ENCODE assay signal across 35 cellular contexts in genomic region chr10:85421421-85421820, GRCh38.
"Had no signal": no experiment of that assay in that cellular context is flagged by ENCODE, and none has a peak within 500 bp of the region (broad histone marks: within the 10 kb centered on the region; RNA-seq: fewer than 3 reads in every experiment).

No MANE protein-coding gene starts in this region.

- H3K36me3 Mint-ChIP-seq: activated CD4-positive, alpha-beta memory T cell treated with anti-CD3 and anti-CD28 coated beads for 36 hours; activated naive CD4-positive, alpha-beta T cell treated with anti-CD3 and anti-CD28 coated beads, Interleukin-2, amount 10 ng/mL, durations not matched to agents 7 days and 5 days; activated naive CD4-positive, alpha-beta T cell treated with anti-CD3 and anti-CD28 coated beads, Interleukin-2, amount 50 U/mL, for 24 hours; activated naive CD8-positive, alpha-beta T cell; activated naive CD8-positive, alpha-beta T cell treated with anti-CD3 and anti-CD28 coated beads, Interleukin-2, amount 10 ng/mL, durations not matched to agents 7 days and 5 days had no signal

- ATAC-seq: activated CD8-positive, alpha-beta T cell treated with anti-CD3 and anti-CD28 coated beads for 36 hours; activated naive CD8-positive, alpha-beta T cell treated with anti-CD3 and anti-CD28 coated beads, Interleukin-2, amount 50 U/mL, for 24 hours; activated T-cell treated with anti-CD3 and anti-CD28 coated beads, Interleukin-2, amount 50 U/mL, for 4 hours; activated T-cell treated with anti-CD3 and anti-CD28 coated beads, Interleukin-2, amount 50 U/mL, for 72 hours; activated T-helper 17 cell treated with anti-CD3 and anti-CD28 coated beads, Interleukin-2, amount 50 U/mL, for 72 hours; body of pancreas had no signal

- H3K27ac ChIP-seq: body of pancreas, brain microvascular endothelial cell, breast epithelium, VCaP had no signal

- H3K4me1 Mint-ChIP-seq: activated B cell treated with CpG ODN at 0.5 μM for 24 hours; activated CD4-positive, alpha-beta T cell treated with anti-CD3 and anti-CD28 coated beads, Interleukin-2, amount 10 ng/mL, durations not matched to agents 24 days and 14 days; activated naive CD4-positive, alpha-beta T cell treated with anti-CD3 and anti-CD28 coated beads, Interleukin-2, amount 10 ng/mL, durations not matched to agents 7 days and 5 days; activated naive CD4-positive, alpha-beta T cell treated with anti-CD3 and anti-CD28 coated beads, Interleukin-2, amount 50 U/mL, for 24 hours; activated naive CD8-positive, alpha-beta T cell treated with anti-CD3 and anti-CD28 coated beads, Interleukin-2, amount 10 ng/mL, durations not matched to agents 7 days and 5 days; activated naive CD8-positive, alpha-beta T cell treated with anti-CD3 and anti-CD28 coated beads, Interleukin-2, amount 50 U/mL, for 24 hours; activated T-helper 17 cell treated with anti-CD3 and anti-CD28 coated beads, Interleukin-2, amount 50 U/mL, for 72 hours had no signal

- H3K9me3 ChIP-seq: body of pancreas, breast epithelium had no signal

- H3K27me3 ChIP-seq: body of pancreas, brain microvascular endothelial cell, breast epithelium had no signal

- DNase-seq: activated B cell treated with CpG ODN at 0.5 μM for 24 hours; activated CD4-positive, alpha-beta memory T cell treated with anti-CD3 and anti-CD28 coated beads for 36 hours; activated CD4-positive, alpha-beta T cell treated with anti-CD3 and anti-CD28 coated beads for 4 hours; activated CD4-positive, alpha-beta T cell treated with anti-CD3 and anti-CD28 coated beads, Interleukin-2, amount 50 U/mL, for 1 hour; activated CD4-positive, alpha-beta T cell treated with anti-CD3 and anti-CD28 coated beads, Interleukin-2, amount 50 U/mL, for 4 hours; activated CD4-positive, CD25-positive, alpha-beta regulatory T cell treated with anti-CD3 and anti-CD28 coated beads, Interleukin-2, amount 50 U/mL, for 72 hours; activated CD8-positive, alpha-beta memory T cell treated with anti-CD3 and anti-CD28 coated beads, Interleukin-2, amount 50 U/mL, for 4 hours; activated CD8-positive, alpha-beta T cell treated with anti-CD3 and anti-CD28 coated beads for 36 hours; activated effector memory CD4-positive, alpha-beta T cell treated with Interleukin-2 at 50 U/mL for 16 hours; activated gamma-delta T cell; activated naive CD4-positive, alpha-beta T cell treated with anti-CD3 and anti-CD28 coated beads, Interleukin-2, amount 10 ng/mL, durations not matched to agents 7 days and 5 days; activated naive CD4-positive, alpha-beta T cell treated with Interleukin-2 at 50 U/mL for 16 hours; activated naive CD8-positive, alpha-beta T cell treated with anti-CD3 and anti-CD28 coated beads, Interleukin-2, amount 10 ng/mL, durations not matched to agents 7 days and 5 days; activated naive CD8-positive, alpha-beta T cell treated with anti-CD3 and anti-CD28 coated beads, Interleukin-2, amount 50 U/mL, for 24 hours; activated T-cell treated with anti-CD3 and anti-CD28 coated beads for 4 hours; activated T-cell treated with anti-CD3 and anti-CD28 coated beads, Interleukin-2, amount 50 U/mL, for 1 hour; activated T-cell treated with anti-CD3 and anti-CD28 coated beads, Interleukin-2, amount 50 U/mL, for 4 hours; activated T-cell treated with anti-CD3 and anti-CD28 coated beads, Interleukin-2, amount 50 U/mL, for 72 hours; amniotic stem cell; aorta; body of pancreas; brain microvascular endothelial cell; central memory CD4-positive, alpha-beta T cell; T-helper 1 cell; T-helper 2 cell; T-helper 9 cell had no signal

- H3K4me3 Mint-ChIP-seq: activated B cell treated with CpG ODN at 0.5 μM for 24 hours; activated CD4-positive, alpha-beta memory T cell treated with anti-CD3 and anti-CD28 coated beads for 36 hours; activated CD4-positive, alpha-beta T cell treated with anti-CD3 and anti-CD28 coated beads, Interleukin-2, amount 10 ng/mL, durations not matched to agents 24 days and 14 days; activated CD8-positive, alpha-beta T cell treated with anti-CD3 and anti-CD28 coated beads for 36 hours; activated naive CD4-positive, alpha-beta T cell treated with anti-CD3 and anti-CD28 coated beads, Interleukin-2, amount 10 ng/mL, durations not matched to agents 7 days and 5 days; activated naive CD4-positive, alpha-beta T cell treated with anti-CD3 and anti-CD28 coated beads, Interleukin-2, amount 50 U/mL, for 24 hours; activated naive CD8-positive, alpha-beta T cell; activated naive CD8-positive, alpha-beta T cell treated with anti-CD3 and anti-CD28 coated beads, Interleukin-2, amount 10 ng/mL, durations not matched to agents 7 days and 5 days; activated naive CD8-positive, alpha-beta T cell treated with anti-CD3 and anti-CD28 coated beads, Interleukin-2, amount 50 U/mL, for 24 hours; activated T-cell treated with anti-CD3 and anti-CD28 coated beads, Interleukin-2, amount 50 U/mL, for 4 hours; activated T-cell treated with anti-CD3 and anti-CD28 coated beads, Interleukin-2, amount 50 U/mL, for 72 hours; activated T-helper 1 cell treated with anti-CD3 and anti-CD28 coated beads, Interleukin-12 subunit alpha, Interleukin-12 subunit beta, Interleukin-2, Interleukin-4 antibody, amounts not matched to agents 30 ng/mL and 10 ng/mL and 1 ng/mL, durations not matched to agents 14 hours and 24 hours and 36 hours; activated T-helper 17 cell treated with anti-CD3 and anti-CD28 coated beads, Interleukin-2, amount 50 U/mL, for 72 hours; T-helper 1 cell treated with Interleukin-12 subunit alpha and Interleukin-12 subunit beta and Interleukin-4 antibody, amounts not matched to agents 30 μg/mL and 1 μg/mL, for 36 hours; T-helper 2 cell treated with Interferon-gamma antibody and Interleukin-4, amounts not matched to agents 5 μg/mL and 100 μg/mL, for 36 hours had no signal

- H3K9me3 Mint-ChIP-seq: activated B cell treated with CpG ODN at 0.5 μM for 24 hours; activated CD4-positive, alpha-beta memory T cell treated with anti-CD3 and anti-CD28 coated beads for 36 hours; activated CD4-positive, alpha-beta T cell treated with anti-CD3 and anti-CD28 coated beads, Interleukin-2, amount 10 ng/mL, durations not matched to agents 24 days and 14 days; activated CD8-positive, alpha-beta T cell treated with anti-CD3 and anti-CD28 coated beads for 36 hours; activated naive CD4-positive, alpha-beta T cell treated with anti-CD3 and anti-CD28 coated beads, Interleukin-2, amount 10 ng/mL, durations not matched to agents 7 days and 5 days; activated naive CD4-positive, alpha-beta T cell treated with anti-CD3 and anti-CD28 coated beads, Interleukin-2, amount 50 U/mL, for 24 hours; activated naive CD8-positive, alpha-beta T cell treated with anti-CD3 and anti-CD28 coated beads, Interleukin-2, amount 10 ng/mL, durations not matched to agents 7 days and 5 days; activated naive CD8-positive, alpha-beta T cell treated with anti-CD3 and anti-CD28 coated beads, Interleukin-2, amount 50 U/mL, for 24 hours; activated T-cell treated with anti-CD3 and anti-CD28 coated beads, Interleukin-2, amount 50 U/mL, for 4 hours; activated T-cell treated with anti-CD3 and anti-CD28 coated beads, Interleukin-2, amount 50 U/mL, for 72 hours; activated T-helper 1 cell treated with anti-CD3 and anti-CD28 coated beads, Interleukin-12 subunit alpha, Interleukin-12 subunit beta, Interleukin-2, Interleukin-4 antibody, amounts not matched to agents 30 ng/mL and 10 ng/mL and 1 ng/mL, durations not matched to agents 14 hours and 24 hours and 36 hours; activated T-helper 17 cell treated with anti-CD3 and anti-CD28 coated beads, Interleukin-2, amount 50 U/mL, for 72 hours; T-helper 1 cell treated with Interleukin-12 subunit alpha and Interleukin-12 subunit beta and Interleukin-4 antibody, amounts not matched to agents 30 μg/mL and 1 μg/mL, for 36 hours; T-helper 2 cell treated with Interferon-gamma antibody and Interleukin-4, amounts not matched to agents 5 μg/mL and 100 μg/mL, for 36 hours had no signal

- H3K27me3 Mint-ChIP-seq: activated B cell treated with CpG ODN at 0.5 μM for 24 hours; activated CD4-positive, alpha-beta memory T cell treated with anti-CD3 and anti-CD28 coated beads for 36 hours; activated CD4-positive, alpha-beta T cell treated with anti-CD3 and anti-CD28 coated beads, Interleukin-2, amount 10 ng/mL, durations not matched to agents 24 days and 14 days; activated naive CD4-positive, alpha-beta T cell treated with anti-CD3 and anti-CD28 coated beads, Interleukin-2, amount 10 ng/mL, durations not matched to agents 7 days and 5 days; activated naive CD4-positive, alpha-beta T cell treated with anti-CD3 and anti-CD28 coated beads, Interleukin-2, amount 50 U/mL, for 24 hours; activated naive CD8-positive, alpha-beta T cell treated with anti-CD3 and anti-CD28 coated beads, Interleukin-2, amount 10 ng/mL, durations not matched to agents 7 days and 5 days; activated naive CD8-positive, alpha-beta T cell treated with anti-CD3 and anti-CD28 coated beads, Interleukin-2, amount 50 U/mL, for 24 hours had no signal

- H3K4me3 ChIP-seq: body of pancreas, breast epithelium had no signal

- H3K27ac Mint-ChIP-seq: activated B cell treated with CpG ODN at 0.5 μM for 24 hours; activated CD4-positive, alpha-beta memory T cell treated with anti-CD3 and anti-CD28 coated beads for 36 hours; activated CD4-positive, alpha-beta T cell treated with anti-CD3 and anti-CD28 coated beads, Interleukin-2, amount 10 ng/mL, durations not matched to agents 24 days and 14 days; activated CD8-positive, alpha-beta T cell treated with anti-CD3 and anti-CD28 coated beads for 36 hours; activated naive CD4-positive, alpha-beta T cell treated with anti-CD3 and anti-CD28 coated beads, Interleukin-2, amount 10 ng/mL, durations not matched to agents 7 days and 5 days; activated naive CD4-positive, alpha-beta T cell treated with anti-CD3 and anti-CD28 coated beads, Interleukin-2, amount 50 U/mL, for 24 hours; activated naive CD8-positive, alpha-beta T cell; activated naive CD8-positive, alpha-beta T cell treated with anti-CD3 and anti-CD28 coated beads, Interleukin-2, amount 10 ng/mL, durations not matched to agents 7 days and 5 days; activated naive CD8-positive, alpha-beta T cell treated with anti-CD3 and anti-CD28 coated beads, Interleukin-2, amount 50 U/mL, for 24 hours; activated T-cell treated with anti-CD3 and anti-CD28 coated beads, Interleukin-2, amount 50 U/mL, for 72 hours; activated T-helper 1 cell treated with anti-CD3 and anti-CD28 coated beads, Interleukin-12 subunit alpha, Interleukin-12 subunit beta, Interleukin-2, Interleukin-4 antibody, amounts not matched to agents 30 ng/mL and 10 ng/mL and 1 ng/mL, durations not matched to agents 14 hours and 24 hours and 36 hours; activated T-helper 17 cell treated with anti-CD3 and anti-CD28 coated beads, Interleukin-2, amount 50 U/mL, for 72 hours; T-helper 1 cell treated with Interleukin-12 subunit alpha and Interleukin-12 subunit beta and Interleukin-4 antibody, amounts not matched to agents 30 μg/mL and 1 μg/mL, for 36 hours; T-helper 2 cell treated with Interferon-gamma antibody and Interleukin-4, amounts not matched to agents 5 μg/mL and 100 μg/mL, for 36 hours had no signal

- H3K36me3 ChIP-seq: brain microvascular endothelial cell, breast epithelium had no signal

- H3K4me1 ChIP-seq: body of pancreas, breast epithelium had no signal
